28 cellular contexts compared by ENCODE assay signal in genomic region chr4:43754566-43754965, GRCh38.
"Had no signal": no experiment of that assay in that cellular context is flagged by ENCODE, and none has a peak within 500 bp of the region (broad histone marks: within the 10 kb centered on the region; RNA-seq: fewer than 3 reads in every experiment).

No MANE protein-coding gene starts in this region.

- H3K27ac Mint-ChIP-seq: dendritic cell treated with granulocyte-macrophage colony-stimulating factor and Interleukin-4, amounts not matched to agents 40 ng/mL and 50 ng/mL, for 4 days; memory B cell; mesothelial cell of epicardium; naive B cell; natural killer cell treated with Interleukin-12 subunit alpha and Interleukin-12 subunit beta and Interleukin-15 and Interleukin-18, amount 100 ng/mL, for 72 hours; neural progenitor cell; progenitor cell of endocrine pancreas had no signal

- ATAC-seq: heart right ventricle; left colon; left ventricle myocardium superior; mucosa of descending colon; natural killer cell treated with Interleukin-12 subunit alpha and Interleukin-12 subunit beta and Interleukin-15 and Interleukin-18, amount 100 ng/mL, for 72 hours; right lobe of liver had no signal

- H3K4me3 Mint-ChIP-seq: dendritic cell treated with granulocyte-macrophage colony-stimulating factor and Interleukin-4, amounts not matched to agents 40 ng/mL and 50 ng/mL, for 4 days; memory B cell; mesothelial cell of epicardium; naive B cell; natural killer cell treated with Interleukin-12 subunit alpha and Interleukin-12 subunit beta and Interleukin-15 and Interleukin-18, amount 100 ng/mL, for 72 hours; neural progenitor cell had no signal

- DNase-seq: effector memory CD4-positive, alpha-beta T cell; erythroblast; esophagus squamous epithelium; foreskin melanocyte; glutamatergic neuron; heart right ventricle; hippocampal formation; islet precursor cell; kidney glomerular epithelial cell; left colon; left ventricle myocardium superior; mucosa of descending colon; naive B cell; right lobe of liver; small intestine; stimulated activated CD4-positive, alpha-beta T cell treated with anti-CD3 and anti-CD28 coated beads, Interleukin-15, amount 100 ng/mL, for 24 hours; stimulated activated CD4-positive, alpha-beta T cell treated with anti-CD3 and anti-CD28 coated beads, Interleukin-2, amount 100 ng/mL, for 48 hours; stimulated activated CD8-positive, alpha-beta memory T cell treated with anti-CD3 and anti-CD28 coated beads, Interleukin-4, amount 100 ng/mL, for 48 hours; stimulated activated naive CD4-positive, alpha-beta T cell treated with Interleukin-2 at 50 U/mL for 16 hours; stomach; thyroid gland; trophoblast cell had no signal

- H3K27me3 Mint-ChIP-seq: dendritic cell treated with granulocyte-macrophage colony-stimulating factor and Interleukin-4, amounts not matched to agents 40 ng/mL and 50 ng/mL, for 4 days; memory B cell; naive B cell; natural killer cell treated with Interleukin-12 subunit alpha and Interleukin-12 subunit beta and Interleukin-15 and Interleukin-18, amount 100 ng/mL, for 72 hours; progenitor cell of endocrine pancreas had no signal

- H3K9me3 Mint-ChIP-seq: dendritic cell treated with granulocyte-macrophage colony-stimulating factor and Interleukin-4, amounts not matched to agents 40 ng/mL and 50 ng/mL, for 4 days; mesothelial cell of epicardium; neural progenitor cell had no signal

- H3K36me3 Mint-ChIP-seq: memory B cell, mesothelial cell of epicardium, naive B cell, neural progenitor cell had no signal

- H3K4me1 Mint-ChIP-seq: memory B cell, mesothelial cell of epicardium, naive B cell had no signal
